Comparison of ENCODE assay signal across 9 cellular contexts in genomic region chr4:122045533-122045932, GRCh38.
DNase-seq lines count a peak whose midpoint lies in the region; ATAC-seq and TF ChIP-seq lines count a peak whose summit lies in the region.
"Had no signal": no experiment of that assay in that cellular context is flagged by ENCODE, and none has a peak within 500 bp of the region (broad histone marks: within the 10 kb centered on the region; RNA-seq: fewer than 3 reads in every experiment).

No MANE protein-coding gene starts in this region.

- no peaks in the 10 kb centered on the region for H3K27me3 Mint-ChIP-seq in chondrocyte (ENCODE audit: low read depth)

- CTCF ChIA-PET in BJ (lab: Yijun Ruan, JAX), result interaction anchor here (2.0 kb wide), 1 partner anchor 25 kb away, joined by 4 read pairs; no protein-coding TSS in a partner anchor

- no peaks in the 10 kb centered on the region for H3K27me3 ChIP-seq in BJ (ENCODE audit: control insufficient read depth, insufficient read depth, low read length)

- no peak overlapping the region for H3K4me3 Mint-ChIP-seq in chondrocyte (ENCODE audit: unreplicated experiment)
- H3K4me3 Mint-ChIP-seq: activated naive CD8-positive, alpha-beta T cell treated with anti-CD3 and anti-CD28 coated beads, Interleukin-2, amount 10 ng/mL, durations not matched to agents 7 days and 5 days had no signal

- H3K4me3 ChIP-seq in BJ (ENCODE audit: low read depth, low read length) (no peak overlapping the region), fibroblast of villous mesenchyme (ENCODE audit: low read depth, low read length) (no peak overlapping the region)

- no peaks in the 10 kb centered on the region for H3K9me3 Mint-ChIP-seq in chondrocyte (ENCODE audit: low read depth)
- H3K9me3 Mint-ChIP-seq: activated naive CD8-positive, alpha-beta T cell treated with anti-CD3 and anti-CD28 coated beads, Interleukin-2, amount 10 ng/mL, durations not matched to agents 7 days and 5 days had no signal

- H3K36me3 Mint-ChIP-seq in chondrocyte (ENCODE audit: low read depth), result no peaks in the 10 kb centered on the region
- H3K36me3 Mint-ChIP-seq: activated naive CD8-positive, alpha-beta T cell treated with anti-CD3 and anti-CD28 coated beads, Interleukin-2, amount 10 ng/mL, durations not matched to agents 7 days and 5 days had no signal

- no peaks in the 10 kb centered on the region for H3K36me3 ChIP-seq in BJ (ENCODE audit: control insufficient read depth, insufficient read depth, low read length)

- peaks cover 13% of the 10 kb centered on the region for H3K4me1 Mint-ChIP-seq in chondrocyte (ENCODE audit: low read depth)
- H3K4me1 Mint-ChIP-seq: activated naive CD8-positive, alpha-beta T cell treated with anti-CD3 and anti-CD28 coated beads, Interleukin-2, amount 10 ng/mL, durations not matched to agents 7 days and 5 days had no signal

- no peak overlapping the region for H3K27ac Mint-ChIP-seq in chondrocyte (ENCODE audit: unreplicated experiment)
- H3K27ac Mint-ChIP-seq: activated naive CD8-positive, alpha-beta T cell treated with anti-CD3 and anti-CD28 coated beads, Interleukin-2, amount 10 ng/mL, durations not matched to agents 7 days and 5 days had no signal

- no peak for ATAC-seq in HG03571 (IDR thresholded peaks at IDR 0.05; ENCODE audit: unreplicated experiment)

- TF ChIP-seq CTCF in BJ (IDR thresholded peaks at IDR 0.05; ENCODE audit: insufficient read depth, low read depth, low read length), result no peak
- TF ChIP-seq CTCF in fibroblast of villous mesenchyme (IDR thresholded peaks at IDR 0.05; ENCODE audit: insufficient read depth, low read depth, low read length), result no peak
- no peak for TF ChIP-seq CTCF in chondrocyte (IDR thresholded peaks at IDR 0.05)

- DNase-seq in BJ (ENCODE audit: low read depth), result peak; percentile 82
- DNase-seq in HS-5 (ENCODE audit: low read depth), result peak; percentile 99
- DNase-seq in RKO (ENCODE audit: low spot score), result peak; percentile 90
- peak; percentile 89 for DNase-seq in fibroblast of villous mesenchyme (ENCODE audit: low read depth)
- DNase-seq in middle frontal gyrus (ENCODE audit: extremely low spot score, low spot score), result no peak
- DNase-seq in chondrocyte (ENCODE audit: low spot score), result no peak
- DNase-seq in central memory CD4-positive, alpha-beta T cell, result no peak
- DNase-seq: activated naive CD8-positive, alpha-beta T cell treated with anti-CD3 and anti-CD28 coated beads, Interleukin-2, amount 10 ng/mL, durations not matched to agents 7 days and 5 days had no signal

- POLR2A ChIA-PET in BJ (lab: Charles Lee), result no interaction called here

Comparison
In these comparisons a context has a peak if more than half of its experiments do, and no peak if none do; other contexts are left out.
1. DNase-seq: peak in BJ (single experiment), HS-5 (single experiment), RKO (single experiment) and fibroblast of villous mesenchyme (single experiment); none in middle frontal gyrus (single experiment), chondrocyte (single experiment) and central memory CD4-positive, alpha-beta T cell (single experiment).